27 cellular contexts compared by ENCODE assay signal in the genomic region with DNA sequence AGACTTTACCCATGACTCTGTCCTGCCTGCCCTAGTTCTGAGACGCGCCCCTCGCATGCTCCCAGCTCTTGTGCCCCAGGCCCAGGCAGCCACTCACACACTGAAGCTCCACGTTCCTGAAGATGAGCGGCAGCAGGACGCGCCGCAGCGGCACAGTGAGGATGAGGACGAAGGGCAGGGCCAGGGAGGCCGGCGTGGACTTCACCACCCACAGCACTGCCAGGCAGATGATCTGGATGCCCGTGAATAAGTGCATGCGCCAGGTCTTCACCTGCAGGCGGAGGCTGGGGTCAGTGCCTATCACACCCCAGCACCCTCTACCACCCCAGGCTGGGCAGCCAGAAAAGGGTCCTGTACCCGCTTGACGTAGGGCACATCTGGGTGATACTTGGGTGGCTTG. TPM values are rescaled to one million over a fixed set of nuclear protein-coding genes. Genes with fewer than 3 reads are reported as not detected.
"Had no signal": no experiment of that assay in that cellular context is flagged by ENCODE, and none has a peak within 500 bp of the region (broad histone marks: within the 10 kb centered on the region; RNA-seq: fewer than 3 reads in every experiment).

No MANE protein-coding gene starts in this region.

- H3K27me3 ChIP-seq: neutrophil, uterus had no signal

- H3K4me3 Mint-ChIP-seq: endodermal cell; naive thymus-derived CD4-positive, alpha-beta T cell; nephron progenitor cell; type B pancreatic cell had no signal

- DNase-seq: effector CD4-positive, alpha-beta T cell; endodermal cell; foreskin melanocyte; head of caudate nucleus; hippocampal formation; kidney glomerular epithelial cell; naive thymus-derived CD4-positive, alpha-beta T cell; nephron progenitor cell; psoas muscle; retina; sigmoid colon; stimulated activated CD4-positive, alpha-beta T cell treated with anti-CD3 and anti-CD28 coated beads, Interleukin-2, amount 100 ng/mL, for 24 hours; stimulated activated CD4-positive, alpha-beta T cell treated with anti-CD3 and anti-CD28 coated beads, Interleukin-4, amount 100 ng/mL, for 4 hours; stimulated activated naive CD4-positive, alpha-beta T cell; stomach; substantia nigra; uterus had no signal

- H3K27ac Mint-ChIP-seq: endodermal cell, nephron progenitor cell, type B pancreatic cell had no signal

- H3K27ac ChIP-seq: coronary artery, neutrophil, psoas muscle, sigmoid colon, skin epidermis, stomach, uterus had no signal

- H3K36me3 ChIP-seq: neutrophil, sigmoid colon, stomach, uterus had no signal

- H3K9me3 ChIP-seq: neutrophil, psoas muscle, sigmoid colon, stomach, uterus had no signal

- FAIRE-seq: endothelial cell of umbilical vein, islet of Langerhans had no signal

- H3K4me3 ChIP-seq: coronary artery, psoas muscle, sigmoid colon, skin epidermis, stomach, uterus had no signal

- ATAC-seq: naive thymus-derived CD4-positive, alpha-beta T cell; psoas muscle had no signal

- H3K9me3 Mint-ChIP-seq: endodermal cell; naive thymus-derived CD4-positive, alpha-beta T cell; nephron progenitor cell; type B pancreatic cell had no signal

- H3K36me3 Mint-ChIP-seq: naive thymus-derived CD4-positive, alpha-beta T cell; type B pancreatic cell had no signal

RNA-seq across cellular contexts. Expression of gene SLC4A1, which starts 16.9 kb away (rescaled TPM):
- total RNA-seq: dermis microvascular lymphatic vessel endothelial cell, endothelial cell of umbilical vein, lung microvascular endothelial cell, osteoblast had no signal
- polyA plus RNA-seq: endothelial cell of umbilical vein; esophagus; naive thymus-derived CD4-positive, alpha-beta T cell; stomach had no signal

RNA-seq across cellular contexts. Expression of gene RUNDC3A, which starts 57.3 kb away (rescaled TPM):
- total RNA-seq: endothelial cell of umbilical vein, lung microvascular endothelial cell, osteoblast had no signal
- polyA plus RNA-seq: naive thymus-derived CD4-positive, alpha-beta T cell had no signal
